In the genomic region with DNA sequence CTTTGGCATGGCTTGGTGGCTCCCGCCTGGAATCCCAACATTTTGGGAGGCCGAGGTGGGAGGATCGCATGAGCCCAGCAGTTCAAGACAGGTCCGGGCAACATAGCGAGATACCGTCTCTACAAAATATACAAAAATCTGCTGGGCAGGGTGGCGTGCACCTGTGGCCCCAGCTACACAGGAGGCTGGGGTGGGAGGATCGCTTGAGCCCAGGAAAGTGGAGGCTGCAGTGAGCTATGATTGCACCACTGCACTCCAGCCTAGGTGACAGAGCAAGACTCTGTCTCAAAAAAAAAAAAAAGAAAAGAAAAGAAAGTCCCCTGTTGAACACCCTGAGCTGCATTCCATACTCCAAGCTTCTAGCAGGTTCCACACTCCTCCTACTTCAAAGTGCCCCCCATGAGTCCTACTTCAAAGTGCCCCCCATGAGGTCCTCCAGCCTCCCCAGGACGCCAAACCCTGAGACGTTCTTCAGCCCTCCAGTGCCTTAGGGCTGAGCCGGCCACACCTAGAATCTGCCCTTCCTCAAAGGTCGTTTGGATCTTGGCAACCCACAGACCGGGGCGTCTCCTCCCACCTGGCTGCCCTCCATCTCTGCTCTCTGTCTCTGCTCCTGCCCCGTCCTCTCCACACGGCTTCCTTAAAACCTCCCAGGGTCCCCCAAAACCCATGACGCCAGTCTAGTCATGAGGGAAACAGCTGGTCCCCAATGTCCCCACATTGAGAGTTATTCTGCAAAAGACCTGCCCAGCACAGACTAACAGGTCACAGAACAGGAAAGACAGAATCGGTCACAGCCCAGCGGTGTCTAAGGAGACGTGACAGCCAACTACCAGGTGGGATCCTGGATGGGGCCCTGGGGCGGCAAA, we compare ENCODE assay signal across 13 cellular contexts. TPM values are rescaled to one million over a fixed set of nuclear protein-coding genes. Genes with fewer than 3 reads are reported as not detected.
DNase-seq lines count a peak whose midpoint lies in the region; ATAC-seq lines count a peak whose summit lies in the region.
"Had no signal": no experiment of that assay in that cellular context is flagged by ENCODE, and none has a peak within 500 bp of the region (broad histone marks: within the 10 kb centered on the region; RNA-seq: fewer than 3 reads in every experiment).

No MANE protein-coding gene starts in this region.

- H3K27me3 Mint-ChIP-seq in dendritic cell treated with granulocyte-macrophage colony-stimulating factor and Interleukin-4, amounts not matched to agents 40 ng/mL and 50 ng/mL, for 4 days: peaks cover 36% of the 10 kb centered on the region

- H3K4me1 Mint-ChIP-seq in dendritic cell treated with granulocyte-macrophage colony-stimulating factor and Interleukin-4, amounts not matched to agents 40 ng/mL and 50 ng/mL, for 4 days (ENCODE audit: low read depth): peaks cover 35% of the 10 kb centered on the region

- ATAC-seq in Right ventricle myocardium inferior: peak; percentile 54
- ATAC-seq in aorta (ENCODE audit: low FRiP score): peak; percentile 30
- no peak for ATAC-seq in GM21723 (IDR thresholded peaks at IDR 0.05; ENCODE audit: unreplicated experiment)

- H3K9me3 Mint-ChIP-seq in dendritic cell treated with granulocyte-macrophage colony-stimulating factor and Interleukin-4, amounts not matched to agents 40 ng/mL and 50 ng/mL, for 4 days: no peaks in the 10 kb centered on the region
- H3K9me3 Mint-ChIP-seq: activated CD4-positive, alpha-beta T cell treated with anti-CD3 and anti-CD28 coated beads, Interleukin-2, amount 10 ng/mL, durations not matched to agents 7 days and 5 days had no signal

- H3K9ac ChIP-seq in mucosa of stomach (ENCODE audit: low read length): peak overlapping the region; percentile 53

- H3K4me1 ChIP-seq in mucosa of stomach (ENCODE audit: control insufficient read depth, insufficient read depth, low read length): peaks cover 43% of the 10 kb centered on the region
- no peaks in the 10 kb centered on the region for H3K4me1 ChIP-seq in aorta (ENCODE audit: control insufficient read depth in 1 of 2, insufficient read depth in 2 of 2, low read length in 2 of 2)

- H3K36me3 ChIP-seq in mucosa of stomach (ENCODE audit: control insufficient read depth, insufficient read depth, low read length): no peaks in the 10 kb centered on the region
- no peaks in the 10 kb centered on the region for H3K36me3 ChIP-seq in aorta (ENCODE audit: control insufficient read depth in 1 of 2, insufficient read depth in 2 of 2, low read length in 1 of 2)

- 47 to 48% methylated on average over 21 of the region's 21 CpGs for WGBS in aorta, 2 donors

- H3K27ac ChIP-seq in aorta (ENCODE audit: low read depth in 1 of 2, low read length in 2 of 2): no peak overlapping the region

- H3K27me3 ChIP-seq in mucosa of stomach (ENCODE audit: control insufficient read depth, insufficient read depth, low read length) (no peaks in the 10 kb centered on the region), aorta (ENCODE audit: control insufficient read depth in 1 of 2, insufficient read depth in 2 of 2, low read length in 1 of 2) (no peaks in the 10 kb centered on the region)

- H3K9me3 ChIP-seq in mucosa of stomach (ENCODE audit: control insufficient read depth, low read length) (no peaks in the 10 kb centered on the region), aorta (ENCODE audit: control insufficient read depth, low read length) (no peaks in the 10 kb centered on the region)

- intact Hi-C loops in Right ventricle myocardium inferior (cut with DNase I) (no loop called here), cardiac septum (cut with DNase I) (no loop called here), aorta (cut with DNase I) (no loop called here)
- intact Hi-C loops in dendritic cell treated with granulocyte-macrophage colony-stimulating factor and Interleukin-4, amounts not matched to agents 40 ng/mL and 50 ng/mL, for 4 days (cut with micrococcal nuclease): no loop called here

- peak overlapping the region; percentile 6 for H3K27ac Mint-ChIP-seq in dendritic cell treated with granulocyte-macrophage colony-stimulating factor and Interleukin-4, amounts not matched to agents 40 ng/mL and 50 ng/mL, for 4 days
- H3K27ac Mint-ChIP-seq: activated CD4-positive, alpha-beta T cell treated with anti-CD3 and anti-CD28 coated beads, Interleukin-2, amount 10 ng/mL, durations not matched to agents 7 days and 5 days had no signal

- peak overlapping the region; percentile 14 for H3K4me3 ChIP-seq in mucosa of stomach (ENCODE audit: low read length)
- H3K4me3 ChIP-seq in aorta (ENCODE audit: low read length in 2 of 2): no peak overlapping the region

- DNase-seq in Right ventricle myocardium inferior (ENCODE audit: missing footprints) (no peak), cardiac septum (ENCODE audit: low spot score) (no peak), aorta (no peak), kidney glomerular epithelial cell (lab: John Stamatoyannopoulos, UW) (no peak), HPDE6-E6E7 (ENCODE audit: extremely low spot score) (no peak)
- DNase-seq: activated CD4-positive, alpha-beta T cell treated with anti-CD3 and anti-CD28 coated beads, Interleukin-2, amount 10 ng/mL, durations not matched to agents 7 days and 5 days; activated effector memory CD4-positive, alpha-beta T cell treated with Interleukin-2 at 50 U/mL for 16 hours; mesendoderm had no signal

- no peaks in the 10 kb centered on the region for H3K36me3 Mint-ChIP-seq in dendritic cell treated with granulocyte-macrophage colony-stimulating factor and Interleukin-4, amounts not matched to agents 40 ng/mL and 50 ng/mL, for 4 days (ENCODE audit: low read depth)

- H3K4me3 Mint-ChIP-seq in dendritic cell treated with granulocyte-macrophage colony-stimulating factor and Interleukin-4, amounts not matched to agents 40 ng/mL and 50 ng/mL, for 4 days: no peak overlapping the region
- H3K4me3 Mint-ChIP-seq: activated CD4-positive, alpha-beta T cell treated with anti-CD3 and anti-CD28 coated beads, Interleukin-2, amount 10 ng/mL, durations not matched to agents 7 days and 5 days had no signal

RNA-seq across cellular contexts. Expression of a gene that starts 4.7 kb away (rescaled TPM):
- total RNA-seq in Right ventricle myocardium inferior: 0.62 TPM
- not detected for total RNA-seq in cardiac septum
- under 1 TPM; 0.26 to 0.60 TPM for total RNA-seq in aorta
- 10 to 100 TPM in 1 of 2 donors, under 1 TPM in 1; 0.84 to 29.2 TPM for polyA plus RNA-seq in aorta
- total RNA-seq: endothelial cell of umbilical vein had no signal

RNA-seq across cellular contexts. Expression of a gene that starts 12.6 kb away (rescaled TPM):
- total RNA-seq in Right ventricle myocardium inferior (34.7 TPM), cardiac septum (38.2 TPM), aorta (10 to 100 TPM; 78.7 to 83.3 TPM)
- polyA plus RNA-seq in aorta: 10 to 100 TPM; 25.2 to 26.8 TPM

RNA-seq across cellular contexts. Expression of a gene that starts 48.6 kb away (rescaled TPM):
- total RNA-seq in Right ventricle myocardium inferior: 12.7 TPM
- 12.5 TPM for total RNA-seq in cardiac septum
- total RNA-seq in aorta: 10 to 100 TPM; 15.7 to 24.3 TPM
- polyA plus RNA-seq in aorta: 10 to 100 TPM in 1 of 2 donors, 1 to 10 TPM in 1; 7.1 to 25.6 TPM

RNA-seq across cellular contexts. Expression of a gene that starts 49.6 kb away (rescaled TPM):
- total RNA-seq in Right ventricle myocardium inferior: 73.8 TPM
- 81.4 TPM for total RNA-seq in cardiac septum
- total RNA-seq in aorta: 10 to 100 TPM; 39.6 to 40.7 TPM
- 100 to 1,000 TPM in 1 of 2 donors, 10 to 100 TPM in 1; 88.7 to 125 TPM for polyA plus RNA-seq in aorta

RNA-seq across cellular contexts. Expression of a gene that starts 59.1 kb away (rescaled TPM):
- total RNA-seq in Right ventricle myocardium inferior (not detected), cardiac septum (not detected), aorta (not detected)
- polyA plus RNA-seq in aorta: not detected
- total RNA-seq: activated CD4-positive, alpha-beta T cell treated with anti-CD3 and anti-CD28 coated beads, Interleukin-2, amount 10 ng/mL, durations not matched to agents 7 days and 5 days; endothelial cell of umbilical vein; temporal lobe had no signal
- polyA plus RNA-seq: endothelial cell of umbilical vein had no signal
